ENCODE assay signal across 8 cellular contexts in genomic region chr3:143121240-143122088, GRCh38. TPM values are rescaled to one million over a fixed set of nuclear protein-coding genes. Genes with fewer than 3 reads are reported as not detected.
DNase-seq lines count a peak whose midpoint lies in the region; ATAC-seq and TF ChIP-seq lines count a peak whose summit lies in the region.

No MANE protein-coding gene starts in this region.

- TF ChIP-seq POLR2A in right lobe of liver (IDR thresholded peaks at IDR 0.05), result no peak

- TF ChIP-seq CTCF in GM12872 (IDR thresholded peaks at IDR 0.05; ENCODE audit: insufficient read depth, low read depth, low read length) (peak; percentile 64), right lobe of liver (IDR thresholded peaks at IDR 0.05) (peak in 3 of 4 donors; percentile 21 to 31 (median 25)), omental fat pad (IDR thresholded peaks at IDR 0.05) (no peak)

- DNase-seq in activated CD4-positive, CD25-positive, alpha-beta regulatory T cell (lab: John Stamatoyannopoulos, UW), result peak; percentile 51 to 70 (median 58)
- DNase-seq in caudate nucleus (lab: John Stamatoyannopoulos, UW) (peak in 41 of 61 donors; percentile 4 to 67 (median 34)), right lobe of liver (peak; percentile 46 to 58 (median 51)), middle frontal gyrus (ENCODE audit: extremely low spot score, low spot score) (no peak), omental fat pad (ENCODE audit: low spot score) (no peak)
- DNase-seq in stimulated activated CD4-positive, alpha-beta T cell treated with anti-CD3 and anti-CD28 coated beads, TNF-alpha, amount 100 ng/mL, for 4 hours (ENCODE audit: low read depth in 3 of 3), result peak; percentile 38 to 60 (median 55)

- H3K9me3 ChIP-seq in right lobe of liver, result no peaks in the 10 kb centered on the region

- peak overlapping the region; percentile 51 to 66 (median 63) for H3K4me3 ChIP-seq in right lobe of liver

- H3K27me3 ChIP-seq in right lobe of liver, result no peaks in the 10 kb centered on the region

- no peaks in the 10 kb centered on the region for H3K36me3 ChIP-seq in right lobe of liver

- peaks cover 0 to 19% (median 8%) of the 10 kb centered on the region in 4 donors for H3K4me1 ChIP-seq in right lobe of liver

- peak; percentile 9 for ATAC-seq in HG03064 (IDR thresholded peaks at IDR 0.05; ENCODE audit: low read depth, unreplicated experiment)
- ATAC-seq in right lobe of liver, result peak in 1 of 4 donors; percentile 6
- no peak for ATAC-seq in omental fat pad (ENCODE audit: low FRiP score)

- intact Hi-C loops in right lobe of liver (cut with DNase I), result no loop called here

- H3K27ac ChIP-seq in caudate nucleus (ENCODE audit: low read depth, low read length) (no peak overlapping the region), right lobe of liver (no peak overlapping the region)

- 0% methylated on average over 1 of the region's 79 CpGs for WGBS in right lobe of liver (ENCODE audit: insufficient coverage, low coverage, low lambda C conversion rate, missing lambda C conversion rate)

RNA-seq across cellular contexts. Expression of gene CHST2, which starts 1.9 kb away (rescaled TPM):
- 1 to 10 TPM in 4 of 6 experiments, under 1 TPM in 2; 0.73 to 1.7 (median 1.1) TPM for total RNA-seq in right lobe of liver
- total RNA-seq in omental fat pad, result 10 to 100 TPM in 2 of 4 donors, 1 to 10 TPM in 2; 4.1 to 18.9 (median 12.3) TPM

Comparison
In these comparisons a context has a peak if more than half of its experiments do, and no peak if none do; other contexts are left out.
1. CTCF ChIP-seq: peak in GM12872 (single experiment) and right lobe of liver (3 of 4); none in omental fat pad (0 of 3).
2. DNase-seq: peak in activated CD4-positive, CD25-positive, alpha-beta regulatory T cell (4 of 4), caudate nucleus (41 of 61), right lobe of liver (3 of 3) and stimulated activated CD4-positive, alpha-beta T cell treated with anti-CD3 and anti-CD28 coated beads, TNF-alpha, amount 100 ng/mL, for 4 hours (3 of 3); none in middle frontal gyrus (single experiment) and omental fat pad (single experiment).